Comparison of ENCODE assay signal across 9 cellular contexts in the genomic region with DNA sequence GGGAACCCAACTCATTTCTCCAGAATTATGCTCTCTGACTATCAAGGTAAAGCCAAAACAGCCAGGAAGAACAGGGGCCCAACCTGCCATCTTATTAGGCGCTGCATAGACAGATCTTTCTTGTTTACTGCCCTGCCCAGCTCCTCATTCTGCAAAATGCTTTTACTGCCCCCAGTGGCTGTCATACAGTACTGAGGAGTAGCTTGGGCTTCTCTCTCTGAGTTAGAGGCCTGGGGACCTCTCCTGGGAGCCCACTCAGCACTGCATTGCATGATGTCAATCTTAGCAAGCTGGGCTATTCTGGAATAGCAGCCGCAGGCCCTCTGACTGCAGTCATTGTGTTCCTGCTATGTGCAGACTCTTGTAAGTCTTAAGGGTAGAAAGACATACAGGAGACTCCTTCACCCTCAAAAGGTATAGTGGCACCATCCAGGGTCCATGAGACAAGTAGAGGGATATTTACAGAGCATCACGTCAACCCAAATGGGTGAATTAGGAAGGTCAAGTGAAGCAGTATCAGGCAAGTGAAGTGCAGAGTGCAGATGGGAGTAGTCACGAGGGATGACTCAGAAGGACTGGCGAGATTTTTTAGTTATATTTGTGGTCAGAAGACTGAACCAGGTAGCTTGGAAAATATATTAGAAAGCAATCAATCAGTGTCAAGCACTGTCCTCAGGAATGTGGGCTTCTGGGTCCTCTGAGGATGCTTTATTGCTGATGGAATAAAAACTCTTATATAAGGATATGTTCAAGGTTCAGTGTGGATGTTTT.
A peak's percentile ranks its signal among the peaks of the same experiment; 100 is the strongest.
DNase-seq lines count a peak whose midpoint lies in the region; ATAC-seq, FAIRE-seq and TF ChIP-seq lines count a peak whose summit lies in the region.
"Had no signal": no experiment of that assay in that cellular context is flagged by ENCODE, and none has a peak within 500 bp of the region (broad histone marks: within the 10 kb centered on the region; RNA-seq: fewer than 3 reads in every experiment).

No MANE protein-coding gene starts in this region.

- H3K9me3 ChIP-seq in OCI-LY3 (ENCODE audit: insufficient read depth, low read length) (no peaks in the 10 kb centered on the region), sigmoid colon (no peaks in the 10 kb centered on the region)

- no peak for ATAC-seq in GM19324 (IDR thresholded peaks at IDR 0.05; ENCODE audit: low FRiP score, unreplicated experiment)

- WGBS in sigmoid colon, 2 donors = 83 to 85% methylated on average over 5 of the region's 5 CpGs

- H3K36me3 ChIP-seq in OCI-LY3 (replicated peaks; ENCODE audit: low read depth, low read length) (no peaks in the 10 kb centered on the region), sigmoid colon (no peaks in the 10 kb centered on the region)

- DNase-seq in D341Med (ENCODE audit: low spot score) (peak; percentile 45), H4 (ENCODE audit: low spot score) (peak; percentile 25), iPS DF 4.7 (ENCODE audit: extremely low read depth, low spot score) (peak; percentile 19), NK-92 (lab: John Stamatoyannopoulos, UW; ENCODE audit: unreplicated experiment) (no peak), sigmoid colon (no peak), frontal cortex (ENCODE audit: low spot score in 2 of 2) (no peak)
- DNase-seq: stimulated activated CD4-positive, alpha-beta T cell treated with anti-CD3 and anti-CD28 coated beads, Interleukin-12 subunit alpha, Interleukin-12 subunit beta, amount 100 ng/mL, for 4 hours had no signal

- H3K4me3 ChIP-seq in OCI-LY3 (ENCODE audit: low read length) (no peak overlapping the region), sigmoid colon (no peak overlapping the region)

- no peak overlapping the region for H3K4me2 ChIP-seq in OCI-LY3 (ENCODE audit: low read length)

- H3K4me1 ChIP-seq in OCI-LY3 (ENCODE audit: low read length) (no peaks in the 10 kb centered on the region), sigmoid colon (no peaks in the 10 kb centered on the region)

- FAIRE-seq in frontal cortex (lab: Jason Lieb, UNC) = no peak

- no peak for TF ChIP-seq EP300 in sigmoid colon (IDR thresholded peaks at IDR 0.05)

- no peaks in the 10 kb centered on the region for H3K79me2 ChIP-seq in OCI-LY3 (ENCODE audit: low read length)

- no peaks in the 10 kb centered on the region for H4K20me1 ChIP-seq in OCI-LY3 (ENCODE audit: insufficient read depth, low read length)

- H3K27me3 ChIP-seq in OCI-LY3 (ENCODE audit: low read depth, low read length) (no peaks in the 10 kb centered on the region), sigmoid colon (no peaks in the 10 kb centered on the region)

- no peak overlapping the region for H3K9ac ChIP-seq in OCI-LY3 (ENCODE audit: low read length)

- TF ChIP-seq CTCF in OCI-LY3 (IDR thresholded peaks at IDR 0.05; ENCODE audit: low read depth, low read length) (peak; percentile 64), sigmoid colon (IDR thresholded peaks at IDR 0.05) (no peak)

- H3K27ac ChIP-seq in OCI-LY3 (ENCODE audit: low read length) = no peak overlapping the region
- no peak overlapping the region for H3K27ac ChIP-seq in sigmoid colon

- TF ChIP-seq POLR2A in sigmoid colon (IDR thresholded peaks at IDR 0.05) = no peak

- intact Hi-C loops in sigmoid colon (cut with DNase I) = no loop called here

- 0 out of 2 replicates have a peak overlapping the region, but pooled peaks have one; percentile 4 for H2AFZ ChIP-seq in OCI-LY3 (ENCODE audit: low read depth, low read length)

Comparison
In these comparisons a context has a peak if more than half of its experiments do, and no peak if none do; other contexts are left out.
1. DNase-seq: peak in D341Med (single experiment), H4 (single experiment) and iPS DF 4.7 (single experiment); none in NK-92 (single experiment), sigmoid colon (single experiment) and frontal cortex (0 of 2).